Comparison of ENCODE assay signal across 12 cellular contexts in genomic region chr17:49231563-49231894, GRCh38. TPM values are rescaled to one million over a fixed set of nuclear protein-coding genes. Genes with fewer than 3 reads are reported as not detected.
A peak's percentile ranks its signal among the peaks of the same experiment; 100 is the strongest.
DNase-seq lines count a peak whose midpoint lies in the region; ATAC-seq, FAIRE-seq and TF ChIP-seq lines count a peak whose summit lies in the region.
"Had no signal": no experiment of that assay in that cellular context is flagged by ENCODE, and none has a peak within 500 bp of the region (broad histone marks: within the 10 kb centered on the region; RNA-seq: fewer than 3 reads in every experiment).

No MANE protein-coding gene starts in this region.

- no peak for DNase-seq in Calu3
- DNase-seq in GM12878 (ENCODE audit: low read depth, low spot score): no peak
- peak; percentile 20 for DNase-seq in natural killer cell treated with Interleukin-12 subunit alpha and Interleukin-12 subunit beta and Interleukin-15 and Interleukin-18, amount 100 ng/mL, for 72 hours (ENCODE audit: low spot score)
- no peak for DNase-seq in amniotic stem cell (lab: John Stamatoyannopoulos, UW)
- no peak for DNase-seq in 8988T
- DNase-seq in NCI-H1417 treated with DMSO at 0.1 percent for 48 hours (lab: John Stamatoyannopoulos, UW): no peak
- DNase-seq: hippocampal formation; stimulated activated CD4-positive, alpha-beta T cell treated with anti-CD3 and anti-CD28 coated beads, Interleukin-15, amount 100 ng/mL, for 24 hours; stimulated activated naive CD4-positive, alpha-beta T cell treated with Interleukin-2 at 50 U/mL for 16 hours had no signal

- H3K27me3 ChIP-seq in HUES6 (ENCODE audit: control insufficient read depth, insufficient read depth, low read length): peaks cover 49% of the 10 kb centered on the region
- no peaks in the 10 kb centered on the region for H3K27me3 ChIP-seq in GM12878 (replicated peaks in 1 of 2; ENCODE audit: control insufficient read depth in 2 of 2, insufficient read depth in 2 of 2, low read length in 1 of 2)

- no peak for TF ChIP-seq POLR2A in GM12878 (IDR thresholded peaks at IDR 0.05; ENCODE audit: low read depth, low read length)

- BruUV-seq in Calu3 (replicated peaks; lab: Mats Ljungman, UMichigan): no TSS peak
- no TSS peak for BruUV-seq in GM12878 (replicated peaks; lab: Mats Ljungman, UMichigan)

- RAD21 ChIA-PET in GM12878 (lab: Charles Lee; ENCODE audit: unreplicated experiment): interaction anchor here (0.7 kb wide), 1 partner anchor 52 kb away, joined by 4 read pairs; no protein-coding TSS in a partner anchor

- H3K36me3 ChIP-seq in HUES6 (ENCODE audit: control insufficient read depth, insufficient read depth, low read length): no peaks in the 10 kb centered on the region
- no peaks in the 10 kb centered on the region for H3K36me3 ChIP-seq in GM12878 (ENCODE audit: control insufficient read depth in 2 of 2, insufficient read depth in 2 of 2, low read length in 1 of 2)

- peak overlapping the region; percentile 97 for H3K4me2 ChIP-seq in GM12878 (ENCODE audit: control insufficient read depth, insufficient read depth)

- SMC1A ChIA-PET in GM12878 (lab: Charles Lee; ENCODE audit: uncharacterized antibody, unreplicated experiment): interaction anchor here (1.9 kb wide), 1 partner anchor 51 kb away, joined by 5 read pairs; no protein-coding TSS in a partner anchor

- CTCF ChIA-PET in Calu3 (lab: Charles Lee) (no interaction called here), GM12878 (lab: Yijun Ruan, JAX) (interaction anchor here (0.9 to 8.2 kb wide), 8 partner anchors 10 to 325 kb away, joined by 3 to 178 read pairs (median 3); no protein-coding TSS in a partner anchor)

- no peak for TF ChIP-seq CTCF in Calu3 (IDR thresholded peaks at IDR 0.05; ENCODE audit: unreplicated experiment)
- no peak for TF ChIP-seq CTCF in GM12878 (IDR thresholded peaks at IDR 0.05 in 2 of 3, conservative IDR thresholded peaks at IDR 0.05 in 1 of 3; ENCODE audit: control insufficient read depth in 2 of 3, extremely low read depth in 1 of 3, insufficient read depth in 1 of 3, low read depth in 3 of 3, low read length in 3 of 3)

- in situ Hi-C loops in GM12878 (cut with MboI): no loop called here

- TF ChIP-seq RAD21 in GM12878 (IDR thresholded peaks at IDR 0.05; ENCODE audit: insufficient read depth, low read depth, low read length): no peak

- peak overlapping the region; percentile 73 for H3K4me3 Mint-ChIP-seq in Calu3 (ENCODE audit: low read depth, unreplicated experiment)
- H3K4me3 Mint-ChIP-seq in natural killer cell treated with Interleukin-12 subunit alpha and Interleukin-12 subunit beta and Interleukin-15 and Interleukin-18, amount 100 ng/mL, for 72 hours: peak overlapping the region; percentile 82

- intact Hi-C loops in Calu3 (cut with micrococcal nuclease; ENCODE audit: unreplicated experiment): no loop called here
- intact Hi-C loops in GM12878 (cut with micrococcal nuclease; ENCODE audit: unreplicated experiment): loop anchor here (10.0 kb wide), 1 partner anchor 163 kb away; no protein-coding TSS in a partner anchor

- H3K9me3 Mint-ChIP-seq in Calu3 (ENCODE audit: low read depth, unreplicated experiment): no peaks in the 10 kb centered on the region
- H3K9me3 Mint-ChIP-seq in natural killer cell treated with Interleukin-12 subunit alpha and Interleukin-12 subunit beta and Interleukin-15 and Interleukin-18, amount 100 ng/mL, for 72 hours: no peaks in the 10 kb centered on the region

- peaks cover 19% of the 10 kb centered on the region for H3K36me3 Mint-ChIP-seq in Calu3 (ENCODE audit: insufficient read depth, unreplicated experiment)
- no peaks in the 10 kb centered on the region for H3K36me3 Mint-ChIP-seq in natural killer cell treated with Interleukin-12 subunit alpha and Interleukin-12 subunit beta and Interleukin-15 and Interleukin-18, amount 100 ng/mL, for 72 hours

- H3K27me3 Mint-ChIP-seq in Calu3 (ENCODE audit: unreplicated experiment): peaks cover 70% of the 10 kb centered on the region
- peaks cover 0 to 2% of the 10 kb centered on the region in 2 donors for H3K27me3 Mint-ChIP-seq in natural killer cell treated with Interleukin-12 subunit alpha and Interleukin-12 subunit beta and Interleukin-15 and Interleukin-18, amount 100 ng/mL, for 72 hours

- H3K9ac ChIP-seq in HUES6 (ENCODE audit: low read length): no peak overlapping the region
- H3K9ac ChIP-seq in GM12878 (ENCODE audit: control insufficient read depth, insufficient read depth, low read length): no peak overlapping the region

- H3K79me2 ChIP-seq in GM12878 (ENCODE audit: control insufficient read depth, insufficient read depth, low read length): no peaks in the 10 kb centered on the region

- H4K20me1 ChIP-seq in GM12878 (ENCODE audit: control insufficient read depth, insufficient read depth): no peaks in the 10 kb centered on the region

- H3K27ac ChIP-seq in HUES6 (ENCODE audit: low read depth, low read length) (no peak overlapping the region), GM12878 (ENCODE audit: control insufficient read depth, insufficient read depth) (no peak overlapping the region)

- POLR2A ChIA-PET in GM12878 (lab: Charles Lee): interaction anchor here (1.0 kb wide), 2 partner anchors 38 to 92 kb away, joined by 3 to 4 read pairs; no protein-coding TSS in a partner anchor

- no peak for TF ChIP-seq EP300 in GM12878 (IDR thresholded peaks at IDR 0.05; ENCODE audit: borderline replicate concordance in 1 of 2, control insufficient read depth in 1 of 2, low read depth in 2 of 2, low read length in 2 of 2)

- peaks cover 19% of the 10 kb centered on the region for H3K4me1 ChIP-seq in HUES6 (ENCODE audit: control insufficient read depth, insufficient read depth, low read length)
- no peaks in the 10 kb centered on the region; the same call in 1 of the 2 replicates for H3K4me1 ChIP-seq in GM12878 (ENCODE audit: control insufficient read depth, insufficient read depth, low read length)

- ATAC-seq in GM12878: no peak
- no peak for ATAC-seq in natural killer cell treated with Interleukin-12 subunit alpha and Interleukin-12 subunit beta and Interleukin-15 and Interleukin-18, amount 100 ng/mL, for 72 hours
- ATAC-seq in GM19351 (IDR thresholded peaks at IDR 0.05; ENCODE audit: unreplicated experiment): no peak

- H3K4me3 ChIP-seq in HUES6 (ENCODE audit: low read depth, low read length) (peak overlapping the region; percentile 88), GM12878 (peak overlapping the region; percentile 49)

- H3K9me3 ChIP-seq in HUES6 (ENCODE audit: control insufficient read depth, insufficient read depth, low read depth, low read length): no peaks in the 10 kb centered on the region
- H3K9me3 ChIP-seq in GM12878 (replicated peaks; ENCODE audit: control insufficient read depth, insufficient read depth, low read length): no peaks in the 10 kb centered on the region

- H3K4me1 Mint-ChIP-seq in Calu3 (ENCODE audit: low read depth, unreplicated experiment): no peaks in the 10 kb centered on the region
- peaks cover 19 to 21% of the 10 kb centered on the region in 2 donors for H3K4me1 Mint-ChIP-seq in natural killer cell treated with Interleukin-12 subunit alpha and Interleukin-12 subunit beta and Interleukin-15 and Interleukin-18, amount 100 ng/mL, for 72 hours (ENCODE audit: low read depth in 2 of 2)

- H3K27ac Mint-ChIP-seq in Calu3 (ENCODE audit: unreplicated experiment): no peak overlapping the region
- H3K27ac Mint-ChIP-seq in natural killer cell treated with Interleukin-12 subunit alpha and Interleukin-12 subunit beta and Interleukin-15 and Interleukin-18, amount 100 ng/mL, for 72 hours: peak overlapping the region in 1 of 2 donors; percentile 64

- FAIRE-seq in GM12878 (lab: Jason Lieb, UNC): no peak

- H2AFZ ChIP-seq in GM12878 (ENCODE audit: control insufficient read depth, low read depth, low read length): no peak overlapping the region

- 13% methylated on average over 7 of the region's 7 CpGs for WGBS in GM12878 (ENCODE audit: insufficient coverage, insufficient replicate concordance, low lambda C conversion rate, missing lambda C conversion rate)

RNA-seq across cellular contexts. Expression of gene PHOSPHO1, which starts 0.9 kb away (rescaled TPM):
- total RNA-seq in Calu3 (2022) (not detected in 2 replicates), GM12878 (2014; rRNA removed) (0.11 and 0.23 TPM in 2 replicates), GM12878 (2014; rRNA removed; fragmentation: Illumina TruSeq; extraction: Trizol) (0.09 TPM in 1 of 2 replicates, not detected in the other), GM12878 (2021) (0.21 and 0.26 TPM in 2 replicates)
- total RNA-seq in GM12878 (2013; cell fraction: nucleolus; rRNA removed): not detected in 2 replicates
- polyA plus RNA-seq in GM12878 (2011; ENCODE audit: low read depth): 0.79 TPM
- polyA plus RNA-seq in GM12878 (2011; rRNA removed) (not detected in 2 replicates), GM12878 (2014; fragmentation: Illumina TruSeq; extraction: Trizol) (0.03 TPM in 1 of 2 replicates, not detected in the other), GM12878 (2014; fragmentation: Nextera tagmentation; extraction: Ambion mirVana) (under 1 TPM in 1 of 2 experiments, not detected in 1; 0.04 TPM), GM12878 (2014; rRNA removed) (0.06 TPM in 1 of 2 replicates, not detected in the other), GM12878 (2016; fragmentation: Nextera tagmentation; extraction: Ambion mirVana) (1 to 10 TPM in 1 of 2 experiments, under 1 TPM in 1; 0.84 to 1.5 TPM)
- polyA plus RNA-seq in GM12878 (2011; cell fraction: cytosol; rRNA removed): not detected in 2 replicates
- polyA plus RNA-seq in GM12878 (2011; cell fraction: nucleus; rRNA removed): not detected in 2 replicates
- polyA plus RNA-seq in GM12878 (2012): 1.3 and 1.5 TPM in 2 replicates
- not detected in 2 replicates for polyA minus RNA-seq in GM12878 (2011; rRNA and poly(A)+ RNA removed)
- polyA minus RNA-seq in GM12878 (2011; cell fraction: cytosol; rRNA and poly(A)+ RNA removed): not detected in 2 replicates
- not detected in 2 replicates for polyA minus RNA-seq in GM12878 (2011; cell fraction: nucleus; rRNA and poly(A)+ RNA removed)
- total RNA-seq in natural killer cell treated with Interleukin-12 subunit alpha and Interleukin-12 subunit beta and Interleukin-15 and Interleukin-18, amount 100 ng/mL, for 72 hours: not detected

RNA-seq across cellular contexts. Expression of gene ABI3, which starts 21.0 kb away (rescaled TPM):
- not detected in 2 replicates for total RNA-seq in Calu3 (2022)
- total RNA-seq in GM12878 (2013; cell fraction: nucleolus; rRNA removed): 150 and 188 TPM in 2 replicates
- total RNA-seq in GM12878 (2014; rRNA removed): 44.8 and 51.9 TPM in 2 replicates
- total RNA-seq in GM12878 (2014; rRNA removed; fragmentation: Illumina TruSeq; extraction: Trizol): 19.8 and 20.3 TPM in 2 replicates
- 64.8 and 67.0 TPM in 2 replicates for total RNA-seq in GM12878 (2021)
- polyA plus RNA-seq in GM12878 (2011; ENCODE audit: low read depth): 16.5 TPM
- polyA plus RNA-seq in GM12878 (2011; rRNA removed): 25.8 and 70.6 TPM in 2 replicates
- 71.2 and 98.3 TPM in 2 replicates for polyA plus RNA-seq in GM12878 (2011; cell fraction: cytosol; rRNA removed)
- polyA plus RNA-seq in GM12878 (2011; cell fraction: nucleus; rRNA removed): 84.5 and 115 TPM in 2 replicates
- polyA plus RNA-seq in GM12878 (2012): 33.9 and 42.3 TPM in 2 replicates
- polyA plus RNA-seq in GM12878 (2014; fragmentation: Illumina TruSeq; extraction: Trizol): 11.3 and 24.5 TPM in 2 replicates
- polyA plus RNA-seq in GM12878 (2014; fragmentation: Nextera tagmentation; extraction: Ambion mirVana): 10 to 100 TPM; 13.4 to 21.7 TPM
- polyA plus RNA-seq in GM12878 (2014; rRNA removed): 50.4 and 63.4 TPM in 2 replicates
- polyA plus RNA-seq in GM12878 (2016; fragmentation: Nextera tagmentation; extraction: Ambion mirVana): 100 to 1,000 TPM; 105 to 109 TPM
- 57.6 and 93.4 TPM in 2 replicates for polyA minus RNA-seq in GM12878 (2011; rRNA and poly(A)+ RNA removed)
- polyA minus RNA-seq in GM12878 (2011; cell fraction: cytosol; rRNA and poly(A)+ RNA removed): 38.8 and 42.9 TPM in 2 replicates
- polyA minus RNA-seq in GM12878 (2011; cell fraction: nucleus; rRNA and poly(A)+ RNA removed): 53.8 and 102 TPM in 2 replicates
- 10 to 100 TPM; 26.9 to 54.1 TPM for total RNA-seq in natural killer cell treated with Interleukin-12 subunit alpha and Interleukin-12 subunit beta and Interleukin-15 and Interleukin-18, amount 100 ng/mL, for 72 hours
- total RNA-seq: H4 had no signal

RNA-seq across cellular contexts. Expression of gene GNGT2, which starts 21.2 kb away (rescaled TPM):
- not detected in 2 replicates for total RNA-seq in Calu3 (2022)
- total RNA-seq in GM12878 (2013; cell fraction: nucleolus; rRNA removed): 19.2 and 22.5 TPM in 2 replicates
- total RNA-seq in GM12878 (2014; rRNA removed): 21.4 and 23.5 TPM in 2 replicates
- 27.1 and 29.8 TPM in 2 replicates for total RNA-seq in GM12878 (2014; rRNA removed; fragmentation: Illumina TruSeq; extraction: Trizol)
- 27.5 and 27.9 TPM in 2 replicates for total RNA-seq in GM12878 (2021)
- polyA plus RNA-seq in GM12878 (2011; ENCODE audit: low read depth): 33.4 TPM
- 60.0 and 65.4 TPM in 2 replicates for polyA plus RNA-seq in GM12878 (2011; rRNA removed)
- polyA plus RNA-seq in GM12878 (2011; cell fraction: cytosol; rRNA removed): 61.5 and 74.4 TPM in 2 replicates
- polyA plus RNA-seq in GM12878 (2011; cell fraction: nucleus; rRNA removed): 22.0 and 25.7 TPM in 2 replicates
- polyA plus RNA-seq in GM12878 (2012): 34.7 and 35.6 TPM in 2 replicates
- polyA plus RNA-seq in GM12878 (2014; fragmentation: Illumina TruSeq; extraction: Trizol): 53.3 and 60.4 TPM in 2 replicates
- 10 to 100 TPM; 15.3 to 22.6 TPM for polyA plus RNA-seq in GM12878 (2014; fragmentation: Nextera tagmentation; extraction: Ambion mirVana)
- 30.4 and 36.5 TPM in 2 replicates for polyA plus RNA-seq in GM12878 (2014; rRNA removed)
- 10 to 100 TPM; 39.0 to 51.4 TPM for polyA plus RNA-seq in GM12878 (2016; fragmentation: Nextera tagmentation; extraction: Ambion mirVana)
- 28.7 and 48.4 TPM in 2 replicates for polyA minus RNA-seq in GM12878 (2011; rRNA and poly(A)+ RNA removed)
- 11.9 and 15.9 TPM in 2 replicates for polyA minus RNA-seq in GM12878 (2011; cell fraction: cytosol; rRNA and poly(A)+ RNA removed)
- 8.4 and 8.6 TPM in 2 replicates for polyA minus RNA-seq in GM12878 (2011; cell fraction: nucleus; rRNA and poly(A)+ RNA removed)
- total RNA-seq in natural killer cell treated with Interleukin-12 subunit alpha and Interleukin-12 subunit beta and Interleukin-15 and Interleukin-18, amount 100 ng/mL, for 72 hours: 10 to 100 TPM; 15.3 to 19.6 TPM

Comparison
In these comparisons a context has a peak if more than half of its experiments do, and no peak if none do; other contexts are left out.
1. RNA of gene ABI3, which starts 21.0 kb away (total RNA-seq): 26.9 to 54.1 TPM in natural killer cell treated with Interleukin-12 subunit alpha and Interleukin-12 subunit beta and Interleukin-15 and Interleukin-18, amount 100 ng/mL, for 72 hours and 19.8 to 188 TPM in GM12878; not detected in Calu3; every median in the first group is over 10 times any median in the second.
2. RNA of gene GNGT2, which starts 21.2 kb away (total RNA-seq): 19.2 to 29.8 TPM in GM12878 and 15.3 to 19.6 TPM in natural killer cell treated with Interleukin-12 subunit alpha and Interleukin-12 subunit beta and Interleukin-15 and Interleukin-18, amount 100 ng/mL, for 72 hours; not detected in Calu3; every median in the first group is over 10 times any median in the second.